In the genomic region with DNA sequence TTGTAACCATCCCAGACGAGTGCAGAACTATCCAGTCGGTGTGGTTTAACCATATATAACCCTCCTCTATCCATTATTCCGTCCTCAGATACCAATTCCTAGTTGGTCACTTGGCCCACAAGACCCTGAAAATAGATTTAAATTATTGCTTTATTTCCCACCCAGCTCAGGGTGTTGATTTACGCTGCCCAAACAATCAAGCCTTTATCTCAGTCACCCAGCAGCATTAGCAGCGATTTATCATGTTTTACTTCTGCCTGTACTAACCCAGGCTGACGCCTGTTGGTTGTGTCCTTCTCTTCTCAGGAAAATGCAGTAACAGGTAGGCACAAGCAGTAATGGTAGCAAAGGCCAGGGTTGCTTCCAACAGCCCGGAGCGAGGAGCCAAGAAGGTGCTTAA, we compare ENCODE assay signal across 19 cellular contexts.
DNase-seq lines count a peak whose midpoint lies in the region; ATAC-seq lines count a peak whose summit lies in the region.
"Had no signal": no experiment of that assay in that cellular context is flagged by ENCODE, and none has a peak within 500 bp of the region (broad histone marks: within the 10 kb centered on the region; RNA-seq: fewer than 3 reads in every experiment).

No MANE protein-coding gene starts in this region.

- CTCF ChIA-PET in activated CD8-positive, alpha-beta memory T cell treated with anti-CD3 and anti-CD28 coated beads, Interleukin-2, amount 10 ng/mL, durations not matched to agents 7 days and 5 days (lab: Charles Lee), result interaction anchor here (1.6 kb wide), 1 partner anchor 289 kb away, joined by 4 read pairs; no protein-coding TSS in a partner anchor

- DNase-seq in putamen (ENCODE audit: low spot score) (peak; percentile 61), NCI-H345 treated with DMSO at 0.1 percent for 48 hours (lab: John Stamatoyannopoulos, UW; ENCODE audit: unreplicated experiment) (no peak)
- DNase-seq in activated effector memory CD4-positive, alpha-beta T cell treated with anti-CD3 and anti-CD28 coated beads, Interleukin-2, amount 50 U/mL, for 16 hours, result no peak
- DNase-seq in activated CD8-positive, alpha-beta memory T cell treated with anti-CD3 and anti-CD28 coated beads, Interleukin-2, amount 10 ng/mL, durations not matched to agents 7 days and 5 days, result no peak
- DNase-seq: CD8-positive, alpha-beta T cell; GM23248; HCEC 1CT; IMR-90; NCI-H1048; NCI-H2081 treated with DMSO at 0.1 percent for 48 hours; NCI-H510A; NCI-H82; RPMI8226; SHP77 treated with DMSO at 0.1 percent for 48 hours; SK-N-SH had no signal

- peak overlapping the region in 1 of 11 experiments; percentile 1; a peak in 1 of 22 replicates for H3K9ac ChIP-seq in BLaER1 treated with 17β-estradiol and CSF1 and Interleukin-3, amounts not matched to agents 10 nM and 100 nM
- H3K9ac ChIP-seq: GM23248, SK-N-SH had no signal

- no peaks in the 10 kb centered on the region for H3K9me3 Mint-ChIP-seq in activated CD8-positive, alpha-beta memory T cell treated with anti-CD3 and anti-CD28 coated beads, Interleukin-2, amount 10 ng/mL, durations not matched to agents 7 days and 5 days (ENCODE audit: low read depth)
- H3K9me3 Mint-ChIP-seq: CD8-positive, alpha-beta T cell had no signal

- H3K4me3 ChIP-seq in BLaER1 treated with 17β-estradiol and CSF1 and Interleukin-3, amounts not matched to agents 10 nM and 100 nM, result no peak overlapping the region
- H3K4me3 ChIP-seq: GM23248 had no signal

- H3K36me3 Mint-ChIP-seq in activated CD8-positive, alpha-beta memory T cell treated with anti-CD3 and anti-CD28 coated beads, Interleukin-2, amount 10 ng/mL, durations not matched to agents 7 days and 5 days, result no peaks in the 10 kb centered on the region
- H3K36me3 Mint-ChIP-seq: CD8-positive, alpha-beta T cell had no signal

- H3K4me1 ChIP-seq in BLaER1 treated with 17β-estradiol and CSF1 and Interleukin-3, amounts not matched to agents 10 nM and 100 nM, result peaks cover 12 to 32% (median 29%) of the 10 kb centered on the region in 10 experiments

- no peak overlapping the region for H3K27ac Mint-ChIP-seq in activated CD8-positive, alpha-beta memory T cell treated with anti-CD3 and anti-CD28 coated beads, Interleukin-2, amount 10 ng/mL, durations not matched to agents 7 days and 5 days
- H3K27ac Mint-ChIP-seq: CD8-positive, alpha-beta T cell had no signal

- H3K4me3 Mint-ChIP-seq in activated CD8-positive, alpha-beta memory T cell treated with anti-CD3 and anti-CD28 coated beads, Interleukin-2, amount 10 ng/mL, durations not matched to agents 7 days and 5 days, result no peak overlapping the region
- H3K4me3 Mint-ChIP-seq: CD8-positive, alpha-beta T cell had no signal

- H3K27me3 ChIP-seq in BLaER1 treated with 17β-estradiol and CSF1 and Interleukin-3, amounts not matched to agents 10 nM and 100 nM, result peaks cover 0 to 7% (median 0%) of the 10 kb centered on the region in 11 experiments; a peak in 2 of 22 replicates
- H3K27me3 ChIP-seq in layer of hippocampus (ENCODE audit: control insufficient read depth, insufficient read depth, low read length), result no peaks in the 10 kb centered on the region

- H3K9me3 ChIP-seq in BLaER1 treated with 17β-estradiol and CSF1 and Interleukin-3, amounts not matched to agents 10 nM and 100 nM (replicated peaks in 1 of 11), result no peaks in the 10 kb centered on the region
- H3K9me3 ChIP-seq: SK-N-SH had no signal

- no peaks in the 10 kb centered on the region for H3K4me1 Mint-ChIP-seq in activated CD8-positive, alpha-beta memory T cell treated with anti-CD3 and anti-CD28 coated beads, Interleukin-2, amount 10 ng/mL, durations not matched to agents 7 days and 5 days

- H3K4me2 ChIP-seq in BLaER1 treated with 17β-estradiol and CSF1 and Interleukin-3, amounts not matched to agents 10 nM and 100 nM, result peak overlapping the region; percentile 52 to 90 (median 75); a peak in 21 of 22 replicates
- H3K4me2 ChIP-seq: SK-N-SH had no signal

- H3K27ac ChIP-seq in BLaER1 treated with 17β-estradiol and CSF1 and Interleukin-3, amounts not matched to agents 10 nM and 100 nM, result peak overlapping the region in 5 of 11 experiments; percentile 14 to 54 (median 36); a peak in 5 of 22 replicates
- H3K27ac ChIP-seq in angular gyrus (ENCODE audit: low read depth, low read length) (peak overlapping the region; percentile 98), layer of hippocampus (ENCODE audit: low read depth, low read length) (peak overlapping the region; percentile 94)
- H3K27ac ChIP-seq: GM23248 had no signal

- no peak for ATAC-seq in activated CD8-positive, alpha-beta memory T cell treated with anti-CD3 and anti-CD28 coated beads, Interleukin-2, amount 10 ng/mL, durations not matched to agents 7 days and 5 days
- ATAC-seq in GM21381 (IDR thresholded peaks at IDR 0.05; ENCODE audit: unreplicated experiment), result no peak
- ATAC-seq: CD8-positive, alpha-beta T cell had no signal

- no peaks in the 10 kb centered on the region for H3K36me3 ChIP-seq in BLaER1 treated with 17β-estradiol and CSF1 and Interleukin-3, amounts not matched to agents 10 nM and 100 nM

- peaks cover 0 to 4% (median 0%) of the 10 kb centered on the region in 11 experiments; a peak in 2 of 22 replicates for H4K20me1 ChIP-seq in BLaER1 treated with 17β-estradiol and CSF1 and Interleukin-3, amounts not matched to agents 10 nM and 100 nM

- H3K27me3 Mint-ChIP-seq in activated CD8-positive, alpha-beta memory T cell treated with anti-CD3 and anti-CD28 coated beads, Interleukin-2, amount 10 ng/mL, durations not matched to agents 7 days and 5 days, result peaks cover 13% of the 10 kb centered on the region
